ENCODE assay signal across 17 cellular contexts in the genomic region with DNA sequence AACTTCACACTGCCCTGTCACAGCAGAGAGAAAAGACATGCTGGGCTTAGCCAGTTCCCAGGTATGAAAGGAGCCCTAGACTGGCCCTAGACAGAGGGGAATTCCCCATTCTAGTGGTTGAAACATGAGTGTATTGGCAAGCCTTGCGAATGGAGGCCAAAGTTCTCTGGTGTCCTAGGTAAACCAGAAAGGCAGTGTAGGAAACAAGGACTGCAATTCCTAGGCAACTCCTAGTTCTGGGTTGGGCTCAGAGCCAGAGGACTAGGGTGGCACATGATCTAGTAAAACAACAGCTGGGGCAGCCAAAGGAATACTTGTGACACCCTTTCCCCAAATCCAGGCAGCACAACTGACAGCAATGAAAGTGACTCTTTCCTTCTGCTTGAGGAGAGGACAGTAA.
"Had no signal": no experiment of that assay in that cellular context is flagged by ENCODE, and none has a peak within 500 bp of the region (broad histone marks: within the 10 kb centered on the region; RNA-seq: fewer than 3 reads in every experiment).

No MANE protein-coding gene starts in this region.

- H3K4me3 ChIP-seq: coronary artery, lower lobe of right lung, ovary, sigmoid colon, uterus had no signal

- H3K27ac ChIP-seq: coronary artery, foreskin keratinocyte, lower lobe of right lung, ovary, sigmoid colon, uterus had no signal

- H3K9me3 ChIP-seq: lower lobe of right lung, ovary, uterus had no signal

- H3K27me3 ChIP-seq: foreskin keratinocyte, ovary, sigmoid colon, uterus had no signal

- ATAC-seq: foreskin keratinocyte; lower lobe of right lung; stimulated activated effector memory CD8-positive, alpha-beta T cell treated with anti-CD3 and anti-CD28 coated beads, Interleukin-12 subunit alpha, Interleukin-12 subunit beta, amount 100 ng/mL, for 72 hours had no signal

- H3K36me3 ChIP-seq: lower lobe of right lung, ovary, sigmoid colon, uterus had no signal

- H3K4me1 ChIP-seq: foreskin keratinocyte, lower lobe of right lung, sigmoid colon, uterus had no signal

- DNase-seq: activated CD4-positive, alpha-beta T cell treated with anti-CD3 and anti-CD28 coated beads, Interleukin-2, amount 10 ng/mL, durations not matched to agents 7 days and 5 days; activated CD8-positive, alpha-beta memory T cell treated with anti-CD3 and anti-CD28 coated beads, Interleukin-2, amount 50 U/mL, for 48 hours; activated gamma-delta T cell treated with Interleukin-2 at 50 U/mL for 16 hours; amniotic stem cell; effector CD4-positive, alpha-beta T cell; foreskin keratinocyte; head of caudate nucleus; immature natural killer cell; lower lobe of right lung; naive B cell; ovary; sigmoid colon; stimulated activated CD4-positive, alpha-beta T cell treated with anti-CD3 and anti-CD28 coated beads, Interleukin-12 subunit alpha, Interleukin-12 subunit beta, amount 100 ng/mL, for 4 hours; stimulated activated CD4-positive, alpha-beta T cell treated with anti-CD3 and anti-CD28 coated beads, Interleukin-2, amount 100 ng/mL, for 24 hours; uterus had no signal
